ENCODE assay signal across 14 cellular contexts in genomic region chr6:21213492-21213891, GRCh38.
DNase-seq lines count a peak whose midpoint lies in the region; ATAC-seq and TF ChIP-seq lines count a peak whose summit lies in the region.
"Had no signal": no experiment of that assay in that cellular context is flagged by ENCODE, and none has a peak within 500 bp of the region (broad histone marks: within the 10 kb centered on the region; RNA-seq: fewer than 3 reads in every experiment).

No MANE protein-coding gene starts in this region.

- H3K9me3 ChIP-seq in left ventricle myocardium inferior (replicated peaks) (peaks cover 13% of the 10 kb centered on the region), stomach (no peaks in the 10 kb centered on the region)
- H3K9me3 ChIP-seq: ovary had no signal

- CTCF ChIA-PET in activated CD8-positive, alpha-beta T cell treated with anti-CD3 and anti-CD28 coated beads for 36 hours (lab: Charles Lee): no interaction called here

- TF ChIP-seq CTCF in left ventricle myocardium inferior (IDR thresholded peaks at IDR 0.05; ENCODE audit: borderline replicate concordance) (no peak), stomach (IDR thresholded peaks at IDR 0.05) (no peak)
- no peak for TF ChIP-seq CTCF in activated CD8-positive, alpha-beta T cell treated with anti-CD3 and anti-CD28 coated beads for 36 hours (IDR thresholded peaks at IDR 0.05)

- H3K36me3 Mint-ChIP-seq in activated CD8-positive, alpha-beta T cell treated with anti-CD3 and anti-CD28 coated beads for 36 hours (ENCODE audit: low read depth): peaks cover 46% of the 10 kb centered on the region

- H3K9me3 Mint-ChIP-seq in activated CD8-positive, alpha-beta T cell treated with anti-CD3 and anti-CD28 coated beads for 36 hours: peaks cover 3% of the 10 kb centered on the region

- POLR2A ChIA-PET in activated CD8-positive, alpha-beta T cell treated with anti-CD3 and anti-CD28 coated beads for 36 hours (lab: Charles Lee): no interaction called here

- 83 to 96% (median 87%) methylated on average over 3 of the region's 3 CpGs for WGBS in stomach, 5 donors

- ATAC-seq in GM18517 (IDR thresholded peaks at IDR 0.05; ENCODE audit: unreplicated experiment) (peak; percentile 78), GM21360 (IDR thresholded peaks at IDR 0.05; ENCODE audit: unreplicated experiment) (peak; percentile 62), HG02938 (IDR thresholded peaks at IDR 0.05; ENCODE audit: unreplicated experiment) (peak; percentile 50), HG03571 (IDR thresholded peaks at IDR 0.05; ENCODE audit: unreplicated experiment) (peak; percentile 57), left cardiac atrium (no peak)
- no peak for ATAC-seq in activated CD8-positive, alpha-beta T cell treated with anti-CD3 and anti-CD28 coated beads for 36 hours

- peaks cover 4% of the 10 kb centered on the region for H3K4me1 Mint-ChIP-seq in activated CD8-positive, alpha-beta T cell treated with anti-CD3 and anti-CD28 coated beads for 36 hours (ENCODE audit: low read depth)

- H3K4me3 Mint-ChIP-seq in activated CD8-positive, alpha-beta T cell treated with anti-CD3 and anti-CD28 coated beads for 36 hours: no peak overlapping the region
- H3K4me3 Mint-ChIP-seq: activated naive CD4-positive, alpha-beta T cell treated with anti-CD3 and anti-CD28 coated beads for 36 hours had no signal

- no peak for DNase-seq in left cardiac atrium
- no peak for DNase-seq in left ventricle myocardium inferior
- no peak for DNase-seq in stomach
- DNase-seq in activated CD8-positive, alpha-beta T cell treated with anti-CD3 and anti-CD28 coated beads for 36 hours: no peak
- DNase-seq: activated naive CD4-positive, alpha-beta T cell treated with anti-CD3 and anti-CD28 coated beads for 36 hours; C1 segment of cervical spinal cord; central memory CD4-positive, alpha-beta T cell; NCI-H1694; ovary had no signal

- TF ChIP-seq POLR2A in stomach (IDR thresholded peaks at IDR 0.05): no peak

- H3K27ac ChIP-seq in left ventricle myocardium inferior (replicated peaks): no peak overlapping the region
- H3K27ac ChIP-seq in stomach: no peak overlapping the region
- H3K27ac ChIP-seq: hepatocyte, ovary had no signal

- H3K27ac Mint-ChIP-seq in activated CD8-positive, alpha-beta T cell treated with anti-CD3 and anti-CD28 coated beads for 36 hours: no peak overlapping the region
- H3K27ac Mint-ChIP-seq: activated naive CD4-positive, alpha-beta T cell treated with anti-CD3 and anti-CD28 coated beads for 36 hours had no signal

- no peaks in the 10 kb centered on the region for H3K27me3 Mint-ChIP-seq in activated CD8-positive, alpha-beta T cell treated with anti-CD3 and anti-CD28 coated beads for 36 hours

- H3K36me3 ChIP-seq in left ventricle myocardium inferior (peaks cover 16% of the 10 kb centered on the region), stomach (peaks cover 0 to 29% (median 19%) of the 10 kb centered on the region in 4 donors)
- H3K36me3 ChIP-seq: ovary had no signal

- H3K4me1 ChIP-seq in left ventricle myocardium inferior: no peaks in the 10 kb centered on the region
- H3K4me1 ChIP-seq in stomach: no peaks in the 10 kb centered on the region

- H3K4me3 ChIP-seq in left ventricle myocardium inferior (no peak overlapping the region), stomach (no peak overlapping the region)
- H3K4me3 ChIP-seq: hepatocyte, ovary had no signal

- intact Hi-C loops in left cardiac atrium (cut with DNase I): no loop called here
- intact Hi-C loops in left ventricle myocardium inferior (cut with micrococcal nuclease): no loop called here
- intact Hi-C loops in stomach (cut with DNase I; ENCODE audit: low total_unique reads): no loop called here
- intact Hi-C loops in activated CD8-positive, alpha-beta T cell treated with anti-CD3 and anti-CD28 coated beads for 36 hours (cut with micrococcal nuclease): no loop called here

- H3K27me3 ChIP-seq in left ventricle myocardium inferior (ENCODE audit: low read depth): no peaks in the 10 kb centered on the region
- no peaks in the 10 kb centered on the region for H3K27me3 ChIP-seq in stomach
- H3K27me3 ChIP-seq: hepatocyte, ovary had no signal

- TF ChIP-seq EP300 in stomach (IDR thresholded peaks at IDR 0.05): no peak

Comparison
In these comparisons a context has a peak if more than half of its experiments do, and no peak if none do; other contexts are left out.
1. ATAC-seq: peak in GM18517 (single experiment), GM21360 (single experiment), HG02938 (single experiment) and HG03571 (single experiment); none in left cardiac atrium (0 of 2) and activated CD8-positive, alpha-beta T cell treated with anti-CD3 and anti-CD28 coated beads for 36 hours (single experiment).